In genomic region chr5:138602371-138603000, GRCh38 we compare ENCODE assay signal across 35 cellular contexts. TPM values are rescaled to one million over a fixed set of nuclear protein-coding genes. Genes with fewer than 3 reads are reported as not detected.
DNase-seq lines count a peak whose midpoint lies in the region; ATAC-seq and TF ChIP-seq lines count a peak whose summit lies in the region.
"Had no signal": no experiment of that assay in that cellular context is flagged by ENCODE, and none has a peak within 500 bp of the region (broad histone marks: within the 10 kb centered on the region; RNA-seq: fewer than 3 reads in every experiment).

No MANE protein-coding gene starts in this region.

- peak overlapping the region; percentile 64 for H2BK120ac ChIP-seq in mesenchymal stem cell (ENCODE audit: low read depth, low read length)

- peak overlapping the region in 1 of 2 experiments; percentile 64 for H3K4ac ChIP-seq in mesenchymal stem cell (ENCODE audit: low read depth in 1 of 2, low read length in 2 of 2)

- H3K27me3 ChIP-seq in BLaER1 (no peaks in the 10 kb centered on the region), mesenchymal stem cell (ENCODE audit: control insufficient read depth in 1 of 2, insufficient read depth in 1 of 2, low read length in 2 of 2) (peaks cover 3 to 12% of the 10 kb centered on the region in 2 experiments), parathyroid adenoma (ENCODE audit: control insufficient read depth, insufficient read depth, low read length) (no peaks in the 10 kb centered on the region)
- H3K27me3 ChIP-seq: esophagus muscularis mucosa, left lung, ovary, thyroid gland, vagina had no signal

- H3K4me1 ChIP-seq in BLaER1 (peaks cover 34% of the 10 kb centered on the region), mesenchymal stem cell (ENCODE audit: control insufficient read depth, insufficient read depth, low read depth, low read length) (peaks cover 3% of the 10 kb centered on the region), parathyroid adenoma (peaks cover 5% of the 10 kb centered on the region)
- H3K4me1 ChIP-seq: Caco-2 had no signal

- H3K18ac ChIP-seq in mesenchymal stem cell (ENCODE audit: low read depth in 1 of 2, low read length in 2 of 2), result peak overlapping the region in 1 of 2 experiments; percentile 28

- no peak for ATAC-seq in GM21515 (IDR thresholded peaks at IDR 0.05; ENCODE audit: unreplicated experiment)
- no peak for ATAC-seq in HG02759 (IDR thresholded peaks at IDR 0.05; ENCODE audit: unreplicated experiment)
- ATAC-seq: left lung; naive thymus-derived CD4-positive, alpha-beta T cell; T-helper 17 cell had no signal

- TF ChIP-seq CTCF in parathyroid adenoma (IDR thresholded peaks at IDR 0.05) (no peak), osteocyte (IDR thresholded peaks at IDR 0.05) (no peak)

- WGBS in mesenchymal stem cell, result 84% methylated on average over 6 of the region's 6 CpGs

- H2BK5ac ChIP-seq in mesenchymal stem cell (ENCODE audit: low read depth, low read length, poor library complexity, severe bottlenecking), result no peak overlapping the region

- no peaks in the 10 kb centered on the region for H4K20me1 ChIP-seq in BLaER1

- no peak overlapping the region for H3K23ac ChIP-seq in mesenchymal stem cell (ENCODE audit: low read length in 2 of 2)

- no peak overlapping the region for H2AFZ ChIP-seq in mesenchymal stem cell (ENCODE audit: low read depth, low read length)
- H2AFZ ChIP-seq in parathyroid adenoma, result peak overlapping the region; percentile 42
- H2AFZ ChIP-seq: PC-9 had no signal

- H3K79me2 ChIP-seq in parathyroid adenoma, result no peaks in the 10 kb centered on the region

- no peak overlapping the region for H2AK5ac ChIP-seq in mesenchymal stem cell (ENCODE audit: low read length, severe bottlenecking)

- no peak overlapping the region for H3K27ac Mint-ChIP-seq in osteocyte (ENCODE audit: unreplicated experiment)
- H3K27ac Mint-ChIP-seq: activated CD4-positive, alpha-beta memory T cell treated with anti-CD3 and anti-CD28 coated beads for 36 hours; IgD-negative memory B cell; stimulated activated naive CD8-positive, alpha-beta T cell treated with anti-CD3 and anti-CD28 coated beads, Interleukin-15, amount 100 ng/mL, for 72 hours; T-helper 17 cell had no signal

- H3K27me3 Mint-ChIP-seq in osteocyte (ENCODE audit: unreplicated experiment), result peaks cover 5% of the 10 kb centered on the region

- H2BK12ac ChIP-seq in mesenchymal stem cell (ENCODE audit: low read length in 2 of 2), result peak overlapping the region; percentile 75 to 81

- H3K79me1 ChIP-seq in mesenchymal stem cell (replicated peaks; ENCODE audit: low read length, poor library complexity, severe bottlenecking), result no peaks in the 10 kb centered on the region

- H3K4me1 Mint-ChIP-seq in osteocyte (ENCODE audit: unreplicated experiment), result peaks cover 9% of the 10 kb centered on the region

- H3K9ac ChIP-seq in BLaER1 (no peak overlapping the region), mesenchymal stem cell (ENCODE audit: low read length) (no peak overlapping the region), parathyroid adenoma (no peak overlapping the region)

- H3K4me3 ChIP-seq in BLaER1 (no peak overlapping the region), mesenchymal stem cell (ENCODE audit: insufficient read depth in 1 of 2, low read depth in 1 of 2, low read length in 2 of 2) (no peak overlapping the region), parathyroid adenoma (ENCODE audit: low read depth, low read length) (no peak overlapping the region)
- H3K4me3 ChIP-seq: esophagus muscularis mucosa, left lung, ovary, PC-9, thyroid gland, vagina had no signal

- no peaks in the 10 kb centered on the region for H3K36me3 Mint-ChIP-seq in osteocyte (ENCODE audit: unreplicated experiment)
- H3K36me3 Mint-ChIP-seq: activated CD4-positive, alpha-beta memory T cell treated with anti-CD3 and anti-CD28 coated beads for 36 hours; IgD-negative memory B cell had no signal

- H3K27ac ChIP-seq in BLaER1 (no peak overlapping the region), mesenchymal stem cell (ENCODE audit: low read length, poor library complexity, severe bottlenecking) (no peak overlapping the region), parathyroid adenoma (no peak overlapping the region)
- H3K27ac ChIP-seq: C4-2B, esophagus muscularis mucosa, ovary, thyroid gland, vagina had no signal

- peak overlapping the region; percentile 63 for H4K91ac ChIP-seq in mesenchymal stem cell (ENCODE audit: low read length)

- no peaks in the 10 kb centered on the region for H3K9me3 Mint-ChIP-seq in osteocyte (ENCODE audit: unreplicated experiment)
- H3K9me3 Mint-ChIP-seq: activated CD4-positive, alpha-beta memory T cell treated with anti-CD3 and anti-CD28 coated beads for 36 hours; IgD-negative memory B cell; stimulated activated naive CD8-positive, alpha-beta T cell treated with anti-CD3 and anti-CD28 coated beads, Interleukin-15, amount 100 ng/mL, for 72 hours had no signal

- peak overlapping the region; percentile 83 for H4K8ac ChIP-seq in mesenchymal stem cell (ENCODE audit: low read length)

- peak overlapping the region in 1 of 2 experiments; percentile 73 for H3K14ac ChIP-seq in mesenchymal stem cell (ENCODE audit: low read length in 2 of 2)

- H3K36me3 ChIP-seq in BLaER1 (no peaks in the 10 kb centered on the region), mesenchymal stem cell (ENCODE audit: control insufficient read depth in 1 of 2, insufficient read depth in 2 of 2, low read depth in 1 of 2, low read length in 2 of 2) (no peaks in the 10 kb centered on the region), parathyroid adenoma (ENCODE audit: control insufficient read depth, insufficient read depth, low read length) (no peaks in the 10 kb centered on the region)
- H3K36me3 ChIP-seq: esophagus muscularis mucosa, left lung, ovary, thyroid gland, vagina had no signal

- DNase-seq in NCI-H2227 (lab: John Stamatoyannopoulos, UW; ENCODE audit: unreplicated experiment) (peak; percentile 49), mesenchymal stem cell (no peak), NCI-H187 treated with DMSO at 0.1 percent for 48 hours (lab: John Stamatoyannopoulos, UW) (no peak), osteocyte (ENCODE audit: extremely low spot score, unreplicated experiment) (no peak)
- DNase-seq: activated CD4-positive, alpha-beta memory T cell treated with anti-CD3 and anti-CD28 coated beads for 36 hours; activated CD4-positive, CD25-positive, alpha-beta regulatory T cell; activated naive CD4-positive, alpha-beta T cell treated with Interleukin-2 at 50 U/mL for 16 hours; Caco-2; dermis blood vessel endothelial cell; foreskin fibroblast; head of caudate nucleus; islet precursor cell; left lung; mesendoderm; naive thymus-derived CD4-positive, alpha-beta T cell; NCI-H1048; NCI-H1694 treated with DMSO at 0.1 percent for 48 hours; NCI-H2171 treated with DMSO at 0.1 percent for 48 hours; NCI-H524; ovary; PC-9; small intestine; stimulated activated CD4-positive, alpha-beta T cell treated with anti-CD3 and anti-CD28 coated beads, Interleukin-1b, Interleukin-23, amount 100 ng/mL, for 48 hours; stimulated activated CD8-positive, alpha-beta memory T cell treated with anti-CD3 and anti-CD28 coated beads, Interleukin-4, amount 100 ng/mL, for 48 hours; stimulated activated naive CD8-positive, alpha-beta T cell treated with anti-CD3 and anti-CD28 coated beads, Interleukin-15, amount 100 ng/mL, for 72 hours; T-helper 17 cell; thyroid gland had no signal

- H3K4me2 ChIP-seq in BLaER1, result peak overlapping the region; percentile 27
- no peak overlapping the region for H3K4me2 ChIP-seq in mesenchymal stem cell (ENCODE audit: low read length, poor library complexity, severe bottlenecking)
- H3K4me2 ChIP-seq in parathyroid adenoma (ENCODE audit: low read length), result no peak overlapping the region

- no peak overlapping the region for H3K4me3 Mint-ChIP-seq in osteocyte (ENCODE audit: unreplicated experiment)
- H3K4me3 Mint-ChIP-seq: activated CD4-positive, alpha-beta memory T cell treated with anti-CD3 and anti-CD28 coated beads for 36 hours; IgD-negative memory B cell; naive thymus-derived CD4-positive, alpha-beta T cell; T-helper 17 cell had no signal

- H2BK15ac ChIP-seq in mesenchymal stem cell (ENCODE audit: low read depth, poor library complexity, severe bottlenecking), result no peak overlapping the region

- H3K9me3 ChIP-seq in BLaER1, result no peaks in the 10 kb centered on the region
- no peaks in the 10 kb centered on the region for H3K9me3 ChIP-seq in mesenchymal stem cell (ENCODE audit: control insufficient read depth, low read length)
- H3K9me3 ChIP-seq in parathyroid adenoma (ENCODE audit: control insufficient read depth, low read length), result no peaks in the 10 kb centered on the region
- H3K9me3 ChIP-seq: Caco-2, esophagus muscularis mucosa, left lung, ovary, thyroid gland, vagina had no signal

RNA-seq across cellular contexts. Expression of gene HSPA9, which starts 27.3 kb away (rescaled TPM):
- polyA plus RNA-seq in mesenchymal stem cell (2013, experiment 1 of 2), result 157 TPM
- 152 TPM for polyA plus RNA-seq in mesenchymal stem cell (2013, experiment 2 of 2)
- total RNA-seq in osteocyte, result 197 and 211 TPM in 2 replicates

RNA-seq across cellular contexts. Expression of gene ETF1, which starts 59.5 kb away (rescaled TPM):
- polyA plus RNA-seq in mesenchymal stem cell (2013, experiment 1 of 2), result 93.4 TPM
- 96.7 TPM for polyA plus RNA-seq in mesenchymal stem cell (2013, experiment 2 of 2)
- total RNA-seq in osteocyte, result 84.2 and 88.3 TPM in 2 replicates
